19 cellular contexts compared by ENCODE assay signal in genomic region chr3:156702367-156702766, GRCh38. TPM values are rescaled to one million over a fixed set of nuclear protein-coding genes. Genes with fewer than 3 reads are reported as not detected.
DNase-seq lines count a peak whose midpoint lies in the region; ATAC-seq, FAIRE-seq and TF ChIP-seq lines count a peak whose summit lies in the region.
"Had no signal": no experiment of that assay in that cellular context is flagged by ENCODE, and none has a peak within 500 bp of the region (broad histone marks: within the 10 kb centered on the region; RNA-seq: fewer than 3 reads in every experiment).

No MANE protein-coding gene starts in this region.

- H4K20me1 ChIP-seq in HepG2 (ENCODE audit: insufficient read depth, low read length) (no peaks in the 10 kb centered on the region), PC-3 (ENCODE audit: low read length) (peaks cover 24% of the 10 kb centered on the region; the same call in 1 of the 2 replicates)

- intact Hi-C loops in right lobe of liver (cut with DNase I) (no loop called here), HepG2 (cut with micrococcal nuclease; ENCODE audit: unreplicated experiment) (no loop called here), PC-3 (cut with micrococcal nuclease) (no loop called here)

- TF ChIP-seq CTCF in right lobe of liver (IDR thresholded peaks at IDR 0.05), result no peak
- no peak for TF ChIP-seq CTCF in HepG2 (CRISPR knock-in tag; IDR thresholded peaks at IDR 0.05)
- no peak for TF ChIP-seq CTCF in lung (IDR thresholded peaks at IDR 0.05; ENCODE audit: control extremely low read depth, extremely low read depth)
- no peak for TF ChIP-seq CTCF in PC-3 (conservative IDR thresholded peaks at IDR 0.05; ENCODE audit: low read depth, low read length)

- WGBS in right lobe of liver (ENCODE audit: insufficient coverage, low coverage, low lambda C conversion rate, missing lambda C conversion rate), result 60% methylated on average over 1 of the region's 1 CpG
- 91% methylated on average over 1 of the region's 1 CpG for WGBS in HepG2 (ENCODE audit: low lambda C conversion rate)
- WGBS in lung, 2 donors, result 35 to 57% methylated on average over 1 of the region's 1 CpG
- 72% methylated on average over 1 of the region's 1 CpG for WGBS in urinary bladder

- TF ChIP-seq EP300 in HepG2 (IDR thresholded peaks at IDR 0.05; ENCODE audit: low read depth in 2 of 2, low read length in 2 of 2), result no peak
- no peak for TF ChIP-seq EP300 in HepG2 (CRISPR knock-in tag; IDR thresholded peaks at IDR 0.05; ENCODE audit: borderline replicate concordance)

- DNase-seq in right lobe of liver, result no peak
- DNase-seq in HepG2 (ENCODE audit: low spot score), result no peak
- peak; percentile 77 for DNase-seq in SKM-1 treated with dmso at 0.1 percent for 144 hours (lab: John Stamatoyannopoulos, UW; ENCODE audit: unreplicated experiment)
- no peak for DNase-seq in lung (ENCODE audit: low spot score)
- no peak for DNase-seq in HPDE6-E6E7 (ENCODE audit: extremely low spot score)
- DNase-seq in PC-3, result no peak
- DNase-seq: activated effector memory CD4-positive, alpha-beta T cell treated with Interleukin-2 at 50 U/mL for 16 hours; anterior cingulate cortex; colonic mucosa; COR-L47; Karpas-422; NCI-H1436 treated with DMSO at 0.1 percent for 48 hours; NCI-H226; SK-N-SH; stimulated activated CD4-positive, alpha-beta T cell treated with anti-CD3 and anti-CD28 coated beads, Interleukin-4, amount 100 ng/mL, for 24 hours; stimulated activated CD8-positive, alpha-beta memory T cell treated with anti-CD3 and anti-CD28 coated beads, Interleukin-4, amount 100 ng/mL, for 48 hours had no signal

- H3K36me3 ChIP-seq in right lobe of liver, result peaks cover 0 to 24% (median 5%) of the 10 kb centered on the region in 4 donors
- H3K36me3 ChIP-seq in HepG2 (replicated peaks in 1 of 2; ENCODE audit: control insufficient read depth in 1 of 2, insufficient read depth in 2 of 2, low read length in 2 of 2), result peaks cover 4 to 22% of the 10 kb centered on the region in 2 experiments
- peaks cover 9 to 38% of the 10 kb centered on the region in 2 donors for H3K36me3 ChIP-seq in lung (ENCODE audit: control insufficient read depth in 2 of 2, insufficient read depth in 2 of 2, low read length in 2 of 2)
- peaks cover 8% of the 10 kb centered on the region for H3K36me3 ChIP-seq in urinary bladder (ENCODE audit: insufficient read depth)
- peaks cover 80% of the 10 kb centered on the region for H3K36me3 ChIP-seq in PC-3 (ENCODE audit: low read depth, low read length)
- H3K36me3 ChIP-seq: colonic mucosa had no signal

- no TSS peak for BruUV-seq in HepG2 (replicated peaks; lab: Mats Ljungman, UMichigan)
- no TSS peak for BruUV-seq in PC-3 (replicated peaks; lab: Mats Ljungman, UMichigan)

- no peaks in the 10 kb centered on the region for H3K27me3 ChIP-seq in right lobe of liver
- no peaks in the 10 kb centered on the region for H3K27me3 ChIP-seq in HepG2 (ENCODE audit: control insufficient read depth in 1 of 2, insufficient read depth in 2 of 2, low read length in 2 of 2)
- H3K27me3 ChIP-seq in lung (ENCODE audit: control insufficient read depth, insufficient read depth), result no peaks in the 10 kb centered on the region
- no peaks in the 10 kb centered on the region for H3K27me3 ChIP-seq in PC-3 (ENCODE audit: low read length)
- H3K27me3 ChIP-seq: colonic mucosa had no signal

- ATAC-seq in right lobe of liver (peak in 3 of 4 donors; percentile 44 to 69 (median 54)), HepG2 (no peak), lung (ENCODE audit: insufficient read depth, low FRiP score) (peak; percentile 31), PC-3 (no peak), HG02678 (IDR thresholded peaks at IDR 0.05; ENCODE audit: unreplicated experiment) (no peak)
- ATAC-seq: GM23338 had no signal

- TF ChIP-seq POLR2A in right lobe of liver (IDR thresholded peaks at IDR 0.05), result no peak
- no peak for TF ChIP-seq POLR2A in HepG2 (IDR thresholded peaks at IDR 0.05; ENCODE audit: insufficient read depth in 1 of 2, low read depth in 2 of 2, low read length in 2 of 2)

- H3K4me2 ChIP-seq in HepG2 (ENCODE audit: low read depth, low read length), result no peak overlapping the region
- no peak overlapping the region for H3K4me2 ChIP-seq in PC-3 (ENCODE audit: low read length)
- H3K4me2 ChIP-seq: GM23338, SK-N-SH had no signal

- H3K4me1 ChIP-seq in right lobe of liver (peaks cover 0 to 16% (median 6%) of the 10 kb centered on the region in 4 donors), HepG2 (ENCODE audit: insufficient read depth, low read length) (peaks cover 43% of the 10 kb centered on the region), lung (ENCODE audit: control insufficient read depth in 2 of 2, insufficient read depth in 2 of 2, low read length in 2 of 2) (peaks cover 0 to 11% of the 10 kb centered on the region in 2 donors), urinary bladder (ENCODE audit: insufficient read depth) (no peaks in the 10 kb centered on the region), PC-3 (ENCODE audit: insufficient read depth, low read length) (0 out of 2 replicates have a peak, but pooled peaks cover 4% of the 10 kb centered on the region)

- H3K27ac ChIP-seq in right lobe of liver (no peak overlapping the region), HepG2 (ENCODE audit: extremely low read length, insufficient read depth, low read length) (no peak overlapping the region), lung (ENCODE audit: low read depth in 1 of 2, low read length in 1 of 2) (no peak overlapping the region), urinary bladder (ENCODE audit: low read depth) (peak overlapping the region; percentile 38), PC-3 (ENCODE audit: low read length) (no peak overlapping the region)
- H3K27ac ChIP-seq: colonic mucosa had no signal

- H2AFZ ChIP-seq in HepG2 (ENCODE audit: low read length) (no peak overlapping the region), PC-3 (ENCODE audit: low read length) (no peak overlapping the region)
- H2AFZ ChIP-seq: GM23338 had no signal

- in situ Hi-C loops in HepG2 (cut with HindIII; ENCODE audit: extremely low pct_ligation_motif_present, low pct_unique_long_range_greater_than_20kb), result no loop called here

- H3K4me3 ChIP-seq in right lobe of liver (no peak overlapping the region), HepG2 (replicated peaks in 1 of 3; ENCODE audit: insufficient read depth in 1 of 3, low read depth in 2 of 3, low read length in 3 of 3) (no peak overlapping the region), lung (no peak overlapping the region), urinary bladder (ENCODE audit: low read depth, low read length) (no peak overlapping the region), PC-3 (ENCODE audit: low read length) (no peak overlapping the region)
- H3K4me3 ChIP-seq: colonic mucosa, GM23338 had no signal

- no peaks in the 10 kb centered on the region for H3F3A ChIP-seq in PC-3 (ENCODE audit: low read length, unreplicated experiment)

- POLR2A ChIA-PET in HepG2 (lab: Yijun Ruan, JAX), result interaction anchor here (0.8 kb wide), 1 partner anchor 28 kb away, joined by 5 read pairs; the partner anchor contains the start of gene TIPARP
- POLR2A ChIA-PET in PC-3 (lab: Charles Lee; ENCODE audit: unreplicated experiment), result no interaction called here

- CTCF ChIA-PET in HepG2 (lab: Yijun Ruan, JAX; ENCODE audit: low intra/inter-chr PET ratio, low total read pairs) (no interaction called here), PC-3 (lab: Charles Lee) (interaction anchor here (0.6 kb wide), 1 partner anchor 10 kb away, joined by 3 read pairs; no protein-coding TSS in a partner anchor)

- no peaks in the 10 kb centered on the region for H3K9me2 ChIP-seq in PC-3 (replicated peaks; ENCODE audit: low read length)
- H3K9me2 ChIP-seq: SK-N-SH had no signal

- no peak for FAIRE-seq in HepG2 (lab: Jason Lieb, UNC)

- H3K79me2 ChIP-seq in HepG2 (ENCODE audit: insufficient read depth, low read length) (no peaks in the 10 kb centered on the region), PC-3 (ENCODE audit: low read length) (peaks cover 37% of the 10 kb centered on the region)

- H3K9me3 ChIP-seq in right lobe of liver, result no peaks in the 10 kb centered on the region
- no peaks in the 10 kb centered on the region for H3K9me3 ChIP-seq in HepG2 (ENCODE audit: low read length)
- H3K9me3 ChIP-seq in lung (ENCODE audit: control insufficient read depth in 2 of 2, insufficient read depth in 1 of 2, low read length in 1 of 2), result no peaks in the 10 kb centered on the region
- H3K9me3 ChIP-seq in PC-3 (ENCODE audit: low read length), result no peaks in the 10 kb centered on the region
- H3K9me3 ChIP-seq: colonic mucosa, SK-N-SH had no signal

- H3K9ac ChIP-seq in HepG2 (ENCODE audit: insufficient read depth, low read depth, low read length), result no peak overlapping the region
- H3K9ac ChIP-seq in PC-3 (ENCODE audit: low read length), result no peak overlapping the region
- H3K9ac ChIP-seq: SK-N-SH had no signal

- TF ChIP-seq RAD21 in HepG2 (CRISPR knock-in tag; IDR thresholded peaks at IDR 0.05), result no peak

TF ChIP-seq in HepG2, 621 proteins besides CTCF, POLR2A, EP300 and RAD21 (continues in another document):
- no peak for TF ChIP-seq SRY (CRISPR knock-in tag; IDR thresholded peaks at IDR 0.05)

RNA-seq across cellular contexts. Expression of gene TIPARP, which starts 28.0 kb away (rescaled TPM):
- total RNA-seq in right lobe of liver, result 10 to 100 TPM; 10.2 to 19.5 (median 16.4) TPM
- total RNA-seq in HepG2 (2016; rRNA removed; fragmentation: Illumina TruSeq; extraction: Trizol), result 19.7 and 25.4 TPM in 2 replicates
- 4.3 and 4.5 TPM in 2 replicates for total RNA-seq in HepG2 (2016; cell fraction: cytosol; rRNA removed; fragmentation: Illumina TruSeq; extraction: Trizol; ENCODE audit: low read depth)
- 19.9 and 26.0 TPM in 2 replicates for total RNA-seq in HepG2 (2016; cell fraction: insoluble cytoplasmic fraction; rRNA removed; fragmentation: Illumina TruSeq; extraction: Trizol)
- total RNA-seq in HepG2 (2016; cell fraction: membrane; rRNA removed; fragmentation: Illumina TruSeq; extraction: Trizol), result 10.5 and 12.3 TPM in 2 replicates
- 22.2 and 24.2 TPM in 2 replicates for total RNA-seq in HepG2 (2016; cell fraction: nucleus; rRNA removed; fragmentation: Illumina TruSeq; extraction: Trizol)
- polyA plus RNA-seq in HepG2 (2011; rRNA removed), result 6.6 and 7.3 TPM in 2 replicates
- 2.1 and 4.5 TPM in 2 replicates for polyA plus RNA-seq in HepG2 (2011; cell fraction: cytosol; rRNA removed)
- 3.6 and 4.6 TPM in 2 replicates for polyA plus RNA-seq in HepG2 (2011; cell fraction: nucleus; rRNA removed)
- polyA plus RNA-seq in HepG2 (2012), result 10.5 and 10.6 TPM in 2 replicates
- polyA plus RNA-seq in HepG2 (2016; cell fraction: cytosol; fragmentation: Illumina TruSeq; extraction: Trizol; ENCODE audit: low read depth), result 0.74 and 0.79 TPM in 2 replicates
- polyA plus RNA-seq in HepG2 (2016; cell fraction: insoluble cytoplasmic fraction; fragmentation: Illumina TruSeq; extraction: Trizol; ENCODE audit: low read depth), result 14.7 and 18.3 TPM in 2 replicates
- 2.9 and 3.6 TPM in 2 replicates for polyA plus RNA-seq in HepG2 (2016; cell fraction: membrane; fragmentation: Illumina TruSeq; extraction: Trizol; ENCODE audit: low read depth)
- polyA plus RNA-seq in HepG2 (2016; cell fraction: nucleus; fragmentation: Illumina TruSeq; extraction: Trizol; ENCODE audit: insufficient read depth, low read depth), result 11.9 and 13.5 TPM in 2 replicates
- 4.9 and 12.3 TPM in 2 replicates for polyA minus RNA-seq in HepG2 (2011; rRNA and poly(A)+ RNA removed; ENCODE audit: low replicate concordance)
- 6.4 and 8.5 TPM in 2 replicates for polyA minus RNA-seq in HepG2 (2011; cell fraction: cytosol; rRNA and poly(A)+ RNA removed)
- polyA minus RNA-seq in HepG2 (2011; cell fraction: nucleus; rRNA and poly(A)+ RNA removed), result 33.6 and 42.5 TPM in 2 replicates
- total RNA-seq in lung, result 10 to 100 TPM; 51.4 to 56.1 TPM
- polyA plus RNA-seq in lung, result 10 to 100 TPM; 20.8 to 28.6 TPM
- total RNA-seq in urinary bladder, result 35.5 TPM
- 26.9 TPM for polyA plus RNA-seq in urinary bladder
- 84.7 and 85.5 TPM in 2 replicates for total RNA-seq in PC-3 (2014; rRNA removed)

Comparison
In these comparisons a context has a peak if more than half of its experiments do, and no peak if none do; other contexts are left out.
1. ATAC-seq: peak in right lobe of liver (3 of 4) and lung (single experiment); none in HepG2 (single experiment), PC-3 (single experiment) and HG02678 (single experiment).